In genomic region chr19:34838248-34838647, GRCh38 we compare ENCODE assay signal across 1 cellular context.
TF ChIP-seq lines count a peak whose summit lies in the region.

No MANE protein-coding gene starts in this region.

TF ChIP-seq in SK-N-SH, 30 proteins besides CTCF, POLR2A, EP300 and RAD21 (continued from another document):
- no peak for TF ChIP-seq RCOR1 (IDR thresholded peaks at IDR 0.05; ENCODE audit: low read length)
- TF ChIP-seq FOXJ3 (CRISPR knock-in tag; IDR thresholded peaks at IDR 0.05), result no peak
- TF ChIP-seq FOXM1 (IDR thresholded peaks at IDR 0.05; ENCODE audit: low read depth), result no peak
- no peak for TF ChIP-seq YY1 (IDR thresholded peaks at IDR 0.05; ENCODE audit: low read depth)
- no peak for TF ChIP-seq SIN3A (IDR thresholded peaks at IDR 0.05; ENCODE audit: borderline replicate concordance, low read depth, low read length)
- no peak for TF ChIP-seq NRF1 (IDR thresholded peaks at IDR 0.05; ENCODE audit: low read depth, low read length)
TF ChIP-seq in SK-N-SH: peak in this region for 0.
